ENCODE assay signal across 23 cellular contexts in the genomic region with DNA sequence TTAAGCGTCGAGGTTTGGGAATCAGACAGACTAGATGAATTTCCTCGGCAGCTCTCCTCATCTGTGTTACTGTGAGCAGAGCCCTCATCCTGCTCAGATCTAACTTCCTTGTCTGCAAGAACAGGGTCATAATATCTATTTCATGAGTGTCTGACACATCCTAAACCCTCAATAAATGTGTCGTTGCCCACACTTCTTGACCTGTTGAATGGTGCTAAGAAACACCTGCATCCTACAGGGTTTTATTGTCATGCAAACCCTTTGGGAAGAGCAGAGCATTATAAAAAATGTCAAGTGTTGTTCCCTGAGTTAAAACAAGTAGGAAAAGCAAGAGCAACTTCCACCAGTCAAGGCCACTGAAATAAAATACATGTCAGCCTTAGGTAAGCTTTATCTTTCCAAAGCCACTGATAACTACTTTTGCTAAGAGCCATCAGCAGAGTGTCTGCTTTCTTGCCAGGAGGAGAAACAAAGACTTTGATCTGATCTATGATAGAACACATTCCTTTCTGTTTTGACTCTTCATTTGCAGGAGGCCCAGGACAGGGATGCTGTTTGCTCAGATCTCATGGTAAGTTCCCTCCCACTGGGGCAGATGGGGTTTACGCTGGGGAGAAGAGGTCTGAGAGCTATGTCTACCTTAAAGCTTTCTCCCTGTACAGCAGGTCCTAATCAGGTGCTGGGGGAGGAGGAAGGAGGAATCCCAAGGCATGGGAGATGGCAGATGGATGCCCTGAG.
"Had no signal": no experiment of that assay in that cellular context is flagged by ENCODE, and none has a peak within 500 bp of the region (broad histone marks: within the 10 kb centered on the region; RNA-seq: fewer than 3 reads in every experiment).

No MANE protein-coding gene starts in this region.

- H3K4me3 ChIP-seq: dorsolateral prefrontal cortex, gastrocnemius medialis, lung, neural progenitor cell, ovary, right atrium auricular region, sigmoid colon, skin epidermis, stomach, thoracic aorta, transverse colon had no signal

- FAIRE-seq: endometrium, kidney had no signal

- H3K36me3 Mint-ChIP-seq: immature natural killer cell, natural killer cell had no signal

- H3K9me3 Mint-ChIP-seq: natural killer cell had no signal

- H3K27me3 ChIP-seq: dorsolateral prefrontal cortex, gastrocnemius medialis, neural progenitor cell, ovary, right atrium auricular region, sigmoid colon, stomach, transverse colon had no signal

- H3K27ac Mint-ChIP-seq: immature natural killer cell, natural killer cell, neural progenitor cell had no signal

- H3K4me1 ChIP-seq: gastrocnemius medialis, neural progenitor cell, sigmoid colon, stomach, transverse colon had no signal

- ATAC-seq: esophagus mucosa, gastrocnemius medialis, left cardiac atrium, left ventricle myocardium superior, natural killer cell had no signal

- H3K9me3 ChIP-seq: gastrocnemius medialis, ovary, thoracic aorta, transverse colon had no signal

- H3K4me3 Mint-ChIP-seq: immature natural killer cell, natural killer cell, neural progenitor cell had no signal

- H3K27ac ChIP-seq: dorsolateral prefrontal cortex, gastrocnemius medialis, neural progenitor cell, ovary, right atrium auricular region, sigmoid colon, skin epidermis, stomach, thoracic aorta, transverse colon had no signal

- H3K9ac ChIP-seq: neural progenitor cell had no signal

- DNase-seq: cortex of kidney; dorsolateral prefrontal cortex; effector CD8-positive, alpha-beta T cell; gastrocnemius medialis; immature natural killer cell; kidney; left cardiac atrium; left ventricle myocardium superior; natural killer cell; nucleus accumbens; ovary; sigmoid colon; stimulated activated naive CD4-positive, alpha-beta T cell; stomach; substantia nigra; transverse colon had no signal

- H3K4me1 Mint-ChIP-seq: immature natural killer cell, natural killer cell, neural progenitor cell had no signal

- H3K36me3 ChIP-seq: gastrocnemius medialis, neural progenitor cell, ovary, right atrium auricular region, sigmoid colon, stomach, thoracic aorta, transverse colon had no signal
